ENCODE assay signal across 12 cellular contexts in genomic region chr12:56450241-56450640, GRCh38. TPM values are rescaled to one million over a fixed set of nuclear protein-coding genes. Genes with fewer than 3 reads are reported as not detected.
DNase-seq lines count a peak whose midpoint lies in the region; ATAC-seq, FAIRE-seq and TF ChIP-seq lines count a peak whose summit lies in the region.
"Had no signal": no experiment of that assay in that cellular context is flagged by ENCODE, and none has a peak within 500 bp of the region (broad histone marks: within the 10 kb centered on the region; RNA-seq: fewer than 3 reads in every experiment).

No MANE protein-coding gene starts in this region.

- no peak for ATAC-seq in activated T-cell treated with anti-CD3 and anti-CD28 coated beads, Interleukin-2, amount 50 U/mL, for 4 hours
- ATAC-seq in K562 = no peak
- ATAC-seq in foreskin keratinocyte = no peak

- BruUV-seq in K562 (replicated peaks; lab: Mats Ljungman, UMichigan) = no TSS peak

- H3K36me3 ChIP-seq in K562 (ENCODE audit: control insufficient read depth, insufficient read depth, low read length) (peaks cover 15% of the 10 kb centered on the region), vagina (no peaks in the 10 kb centered on the region)

- TF ChIP-seq RAD21 in K562 (CRISPR knock-in tag; conservative IDR thresholded peaks at IDR 0.05 in 1 of 2, IDR thresholded peaks at IDR 0.05 in 1 of 2) = no peak

- no peaks in the 10 kb centered on the region for H3K9me3 Mint-ChIP-seq in activated T-cell treated with anti-CD3 and anti-CD28 coated beads, Interleukin-2, amount 50 U/mL, for 24 hours
- H3K9me3 Mint-ChIP-seq in activated T-cell treated with anti-CD3 and anti-CD28 coated beads, Interleukin-2, amount 50 U/mL, for 4 hours = no peaks in the 10 kb centered on the region

- H3K4me1 ChIP-seq in K562 (replicated peaks in 1 of 2; ENCODE audit: control insufficient read depth in 2 of 2, insufficient read depth in 2 of 2, low read length in 2 of 2) = peaks cover 14 to 17% of the 10 kb centered on the region in 2 experiments
- peaks cover 5% of the 10 kb centered on the region for H3K4me1 ChIP-seq in foreskin keratinocyte
- H3K4me1 ChIP-seq in vagina = peaks cover 7% of the 10 kb centered on the region

- no peak for DNase-seq in activated T-cell treated with anti-CD3 and anti-CD28 coated beads, Interleukin-2, amount 50 U/mL, for 24 hours
- DNase-seq in activated T-cell treated with anti-CD3 and anti-CD28 coated beads, Interleukin-2, amount 50 U/mL, for 4 hours = no peak
- DNase-seq in NCI-H82 treated with DMSO at 0.1 percent for 48 hours (lab: John Stamatoyannopoulos, UW; ENCODE audit: unreplicated experiment) (peak; percentile 88), K562 (ENCODE audit: extremely low read depth in 1 of 4, low spot score in 3 of 4) (no peak), retina (peak; percentile 13), foreskin keratinocyte (no peak), RCC 7860 (ENCODE audit: low spot score) (no peak), vagina (ENCODE audit: extremely low spot score in 2 of 2) (no peak)
- DNase-seq: AML-193, left cardiac atrium had no signal

- 68% methylated on average over 3 of the region's 3 CpGs for WGBS in K562 (ENCODE audit: insufficient coverage, low coverage, missing lambda C conversion rate)

- TF ChIP-seq EP300 in K562 (IDR thresholded peaks at IDR 0.05; ENCODE audit: low read length) = no peak

- in situ Hi-C loops in K562 (cut with MboI) = no loop called here

- no peak overlapping the region for H3K9ac ChIP-seq in K562 (ENCODE audit: insufficient read depth in 1 of 2, low read depth in 2 of 2, low read length in 2 of 2)

- H3K9me3 ChIP-seq in K562 (replicated peaks; ENCODE audit: control insufficient read depth, insufficient read depth, low read depth, low read length) = no peaks in the 10 kb centered on the region
- no peaks in the 10 kb centered on the region for H3K9me3 ChIP-seq in vagina

- CTCF ChIA-PET in K562 (lab: Yijun Ruan, JAX; ENCODE audit: low intra/inter-chr PET ratio) = no interaction called here

- TF ChIP-seq POLR2A in K562 (conservative IDR thresholded peaks at IDR 0.05) (no peak), vagina (IDR thresholded peaks at IDR 0.05) (no peak)

- peak overlapping the region; percentile 93 for H3K4me3 Mint-ChIP-seq in activated T-cell treated with anti-CD3 and anti-CD28 coated beads, Interleukin-2, amount 50 U/mL, for 24 hours
- H3K4me3 Mint-ChIP-seq in activated T-cell treated with anti-CD3 and anti-CD28 coated beads, Interleukin-2, amount 50 U/mL, for 4 hours = no peak overlapping the region

- peaks cover 30% of the 10 kb centered on the region for H3K79me2 ChIP-seq in K562 (ENCODE audit: control insufficient read depth, insufficient read depth, low read length)

- H3K4me2 ChIP-seq in K562 (ENCODE audit: insufficient read depth, low read length) = no peak overlapping the region

- intact Hi-C loops in K562 (cut with micrococcal nuclease) (no loop called here), vagina (cut with DNase I) (no loop called here)

- no peaks in the 10 kb centered on the region for H3K9me1 ChIP-seq in K562 (ENCODE audit: control insufficient read depth, insufficient read depth, low read length)

- H3K27ac ChIP-seq in K562 (ENCODE audit: extremely low read depth, low read depth, low read length) = no peak overlapping the region
- H3K27ac ChIP-seq in foreskin keratinocyte = no peak overlapping the region
- H3K27ac ChIP-seq in vagina = no peak overlapping the region

- no peaks in the 10 kb centered on the region for H3K27me3 ChIP-seq in K562 (ENCODE audit: control insufficient read depth in 2 of 2, insufficient read depth in 2 of 2, low read length in 2 of 2)
- no peaks in the 10 kb centered on the region for H3K27me3 ChIP-seq in foreskin keratinocyte
- no peaks in the 10 kb centered on the region for H3K27me3 ChIP-seq in vagina

- no peaks in the 10 kb centered on the region for H3K27me3 Mint-ChIP-seq in activated T-cell treated with anti-CD3 and anti-CD28 coated beads, Interleukin-2, amount 50 U/mL, for 24 hours
- no peaks in the 10 kb centered on the region for H3K27me3 Mint-ChIP-seq in activated T-cell treated with anti-CD3 and anti-CD28 coated beads, Interleukin-2, amount 50 U/mL, for 4 hours (ENCODE audit: low read depth)

- peak overlapping the region; percentile 80 for H2AFZ ChIP-seq in K562 (ENCODE audit: low read depth, low read length)

- TF ChIP-seq CTCF in K562 (IDR thresholded peaks at IDR 0.05 in 2 of 3, conservative IDR thresholded peaks at IDR 0.05 in 1 of 3; ENCODE audit: insufficient read depth in 2 of 3, low read depth in 1 of 3, low read length in 3 of 3) (no peak), foreskin keratinocyte (conservative IDR thresholded peaks at IDR 0.05) (no peak), vagina (IDR thresholded peaks at IDR 0.05) (no peak)

- FAIRE-seq in K562 (lab: Jason Lieb, UNC) = no peak
- FAIRE-seq in RCC 7860 (lab: Jason Lieb, UNC) = no peak

- H3K36me3 Mint-ChIP-seq in activated T-cell treated with anti-CD3 and anti-CD28 coated beads, Interleukin-2, amount 50 U/mL, for 24 hours (ENCODE audit: low read depth) = peaks cover 20% of the 10 kb centered on the region
- H3K36me3 Mint-ChIP-seq in activated T-cell treated with anti-CD3 and anti-CD28 coated beads, Interleukin-2, amount 50 U/mL, for 4 hours (ENCODE audit: insufficient read depth) = no peaks in the 10 kb centered on the region

- peaks cover 16% of the 10 kb centered on the region for H3K4me1 Mint-ChIP-seq in activated T-cell treated with anti-CD3 and anti-CD28 coated beads, Interleukin-2, amount 50 U/mL, for 24 hours (ENCODE audit: low read depth)
- peaks cover 12% of the 10 kb centered on the region for H3K4me1 Mint-ChIP-seq in activated T-cell treated with anti-CD3 and anti-CD28 coated beads, Interleukin-2, amount 50 U/mL, for 4 hours (ENCODE audit: low read depth)

- H3K4me3 ChIP-seq in K562 (no peak overlapping the region), vagina (no peak overlapping the region)

- no peaks in the 10 kb centered on the region for H4K20me1 ChIP-seq in K562 (replicated peaks; ENCODE audit: control insufficient read depth, insufficient read depth, low read length)

- peak overlapping the region; percentile 96 for H3K27ac Mint-ChIP-seq in activated T-cell treated with anti-CD3 and anti-CD28 coated beads, Interleukin-2, amount 50 U/mL, for 24 hours

- POLR2A ChIA-PET in K562 (lab: Yijun Ruan, JAX) = interaction anchor here (0.5 to 2.8 kb wide), 7 partner anchors 8 to 91 kb away, joined by 3 to 10 read pairs (median 6); partner anchors contain the start of gene STAT2

RNA-seq across cellular contexts. Expression of gene TIMELESS, which starts 1.0 kb away (rescaled TPM):
- total RNA-seq in activated T-cell treated with anti-CD3 and anti-CD28 coated beads, Interleukin-2, amount 50 U/mL, for 4 hours = 10 to 100 TPM; 35.2 to 45.2 (median 36.6) TPM
- total RNA-seq in K562 (2011; cell fraction: chromatin; rRNA removed; ENCODE audit: low replicate concordance) = 84.2 and 103 TPM in 2 replicates
- 49.9 and 50.4 TPM in 2 replicates for total RNA-seq in K562 (2011; cell fraction: nucleolus; rRNA removed)
- total RNA-seq in K562 (2011; cell fraction: nucleoplasm; rRNA removed) = 49.5 and 53.8 TPM in 2 replicates
- total RNA-seq in K562 (2014; rRNA removed) = 49.8 and 52.2 TPM in 2 replicates
- 27.8 and 29.7 TPM in 2 replicates for total RNA-seq in K562 (2014; rRNA removed; fragmentation: Illumina TruSeq; extraction: Trizol)
- 32.4 and 35.8 TPM in 2 replicates for total RNA-seq in K562 (2015; rRNA removed; fragmentation: Illumina TruSeq; extraction: Trizol)
- 53.5 and 59.2 TPM in 2 replicates for total RNA-seq in K562 (2021)
- 14.9 and 16.7 TPM in 2 replicates for polyA plus RNA-seq in K562 (2011; rRNA removed)
- 7.0 and 12.4 TPM in 2 replicates for polyA plus RNA-seq in K562 (2011; cell fraction: cytosol; rRNA removed)
- polyA plus RNA-seq in K562 (2011; cell fraction: nucleus; rRNA removed) = 94.4 and 103 TPM in 2 replicates
- polyA plus RNA-seq in K562 (2012) = 44.2 and 47.0 TPM in 2 replicates
- 54.4 and 58.1 TPM in 2 replicates for polyA plus RNA-seq in K562 (2014; fragmentation: Illumina TruSeq; extraction: Trizol)
- polyA plus RNA-seq in K562 (2014; fragmentation: Nextera tagmentation; extraction: Ambion mirVana) = 10 to 100 TPM; 11.9 to 17.8 TPM
- 43.5 and 49.1 TPM in 2 replicates for polyA plus RNA-seq in K562 (2014; rRNA removed)
- 10.8 and 15.5 TPM in 2 replicates for polyA minus RNA-seq in K562 (2011; rRNA and poly(A)+ RNA removed)
- polyA minus RNA-seq in K562 (2011; cell fraction: cytosol; rRNA and poly(A)+ RNA removed) = 16.9 and 17.3 TPM in 2 replicates
- 13.3 and 23.4 TPM in 2 replicates for polyA minus RNA-seq in K562 (2011; cell fraction: nucleus; rRNA and poly(A)+ RNA removed)
- 21.2 and 27.2 TPM in 2 replicates for total RNA-seq in foreskin keratinocyte
- polyA plus RNA-seq in foreskin keratinocyte = 18.2 and 22.4 TPM in 2 replicates
- total RNA-seq in vagina = 6.1 TPM

RNA-seq across cellular contexts. Expression of gene MIP, which starts 4.2 kb away (rescaled TPM):
- total RNA-seq in activated T-cell treated with anti-CD3 and anti-CD28 coated beads, Interleukin-2, amount 50 U/mL, for 4 hours = under 1 TPM in 1 of 3 donors, not detected in 2; 0.08 TPM
- total RNA-seq in K562 (2011; cell fraction: chromatin; rRNA removed; ENCODE audit: low replicate concordance) = not detected in 2 replicates
- total RNA-seq in K562 (2011; cell fraction: nucleolus; rRNA removed) = not detected in 2 replicates
- total RNA-seq in K562 (2011; cell fraction: nucleoplasm; rRNA removed) = not detected in 2 replicates
- total RNA-seq in K562 (2014; rRNA removed) (0.36 TPM in 1 of 2 replicates, not detected in the other), K562 (2014; rRNA removed; fragmentation: Illumina TruSeq; extraction: Trizol) (not detected in 2 replicates), K562 (2015; rRNA removed; fragmentation: Illumina TruSeq; extraction: Trizol) (0.08 TPM in 1 of 2 replicates, not detected in the other), K562 (2021) (0.29 TPM in 1 of 2 replicates, not detected in the other), foreskin keratinocyte (not detected in 2 replicates), vagina (not detected)
- polyA plus RNA-seq in K562 (2011; rRNA removed) (0.08 TPM in 1 of 2 replicates, not detected in the other), K562 (2014; fragmentation: Illumina TruSeq; extraction: Trizol) (0.09 TPM in 1 of 2 replicates, not detected in the other), K562 (2014; fragmentation: Nextera tagmentation; extraction: Ambion mirVana) (under 1 TPM; 0.14 to 0.24 TPM), K562 (2014; rRNA removed) (not detected in 2 replicates), foreskin keratinocyte (not detected in 2 replicates)
- polyA plus RNA-seq in K562 (2011; cell fraction: cytosol; rRNA removed) = not detected in 2 replicates
- not detected in 2 replicates for polyA plus RNA-seq in K562 (2011; cell fraction: nucleus; rRNA removed)
- 0.14 TPM in 1 of 2 replicates, not detected in the other for polyA plus RNA-seq in K562 (2012)
- not detected in 2 replicates for polyA minus RNA-seq in K562 (2011; rRNA and poly(A)+ RNA removed)
- polyA minus RNA-seq in K562 (2011; cell fraction: cytosol; rRNA and poly(A)+ RNA removed) = not detected in 2 replicates
- not detected in 2 replicates for polyA minus RNA-seq in K562 (2011; cell fraction: nucleus; rRNA and poly(A)+ RNA removed)
- total RNA-seq: NCI-H460, subcutaneous adipose tissue had no signal

RNA-seq across cellular contexts. Expression of gene SPRYD4, which starts 18.1 kb away (rescaled TPM):
- 1 to 10 TPM; 4.0 to 4.8 (median 4.1) TPM for total RNA-seq in activated T-cell treated with anti-CD3 and anti-CD28 coated beads, Interleukin-2, amount 50 U/mL, for 4 hours
- total RNA-seq in K562 (2011; cell fraction: chromatin; rRNA removed; ENCODE audit: low replicate concordance) = 8.5 and 14.2 TPM in 2 replicates
- 9.7 and 11.7 TPM in 2 replicates for total RNA-seq in K562 (2011; cell fraction: nucleolus; rRNA removed)
- 13.3 and 18.9 TPM in 2 replicates for total RNA-seq in K562 (2011; cell fraction: nucleoplasm; rRNA removed)
- total RNA-seq in K562 (2014; rRNA removed) (1.8 and 2.4 TPM in 2 replicates), K562 (2014; rRNA removed; fragmentation: Illumina TruSeq; extraction: Trizol) (2.5 and 2.7 TPM in 2 replicates), K562 (2015; rRNA removed; fragmentation: Illumina TruSeq; extraction: Trizol) (2.3 and 2.6 TPM in 2 replicates), K562 (2021) (2.6 and 2.8 TPM in 2 replicates), foreskin keratinocyte (1.5 and 1.6 TPM in 2 replicates), vagina (1.7 TPM)
- polyA plus RNA-seq in K562 (2011; rRNA removed) (3.3 and 3.9 TPM in 2 replicates), K562 (2014; fragmentation: Illumina TruSeq; extraction: Trizol) (2.9 and 3.1 TPM in 2 replicates), K562 (2014; fragmentation: Nextera tagmentation; extraction: Ambion mirVana) (1 to 10 TPM; 3.8 to 4.7 TPM), K562 (2014; rRNA removed) (2.6 and 2.7 TPM in 2 replicates), foreskin keratinocyte (1.3 and 1.4 TPM in 2 replicates)
- polyA plus RNA-seq in K562 (2011; cell fraction: cytosol; rRNA removed) = 3.5 and 3.6 TPM in 2 replicates
- 5.2 and 5.3 TPM in 2 replicates for polyA plus RNA-seq in K562 (2011; cell fraction: nucleus; rRNA removed)
- 2.2 and 2.3 TPM in 2 replicates for polyA plus RNA-seq in K562 (2012)
- polyA minus RNA-seq in K562 (2011; rRNA and poly(A)+ RNA removed) = 4.8 and 5.0 TPM in 2 replicates
- polyA minus RNA-seq in K562 (2011; cell fraction: cytosol; rRNA and poly(A)+ RNA removed) = 0.64 and 1.0 TPM in 2 replicates
- polyA minus RNA-seq in K562 (2011; cell fraction: nucleus; rRNA and poly(A)+ RNA removed) = 4.2 and 6.4 TPM in 2 replicates

RNA-seq across cellular contexts. Expression of gene GLS2, which starts 37.7 kb away (rescaled TPM):
- 1 to 10 TPM; 1.7 to 4.2 (median 2.2) TPM for total RNA-seq in activated T-cell treated with anti-CD3 and anti-CD28 coated beads, Interleukin-2, amount 50 U/mL, for 4 hours
- total RNA-seq in K562 (2011; cell fraction: chromatin; rRNA removed; ENCODE audit: low replicate concordance) = not detected in 2 replicates
- total RNA-seq in K562 (2011; cell fraction: nucleolus; rRNA removed) = not detected in 2 replicates
- not detected in 2 replicates for total RNA-seq in K562 (2011; cell fraction: nucleoplasm; rRNA removed)
- total RNA-seq in K562 (2014; rRNA removed) (0.29 TPM in 1 of 2 replicates, not detected in the other), K562 (2014; rRNA removed; fragmentation: Illumina TruSeq; extraction: Trizol) (not detected in 2 replicates), K562 (2015; rRNA removed; fragmentation: Illumina TruSeq; extraction: Trizol) (not detected in 2 replicates), K562 (2021) (not detected in 2 replicates), foreskin keratinocyte (0.53 and 0.65 TPM in 2 replicates), vagina (5.2 TPM)
- polyA plus RNA-seq in K562 (2011; rRNA removed) (0.09 and 0.11 TPM in 2 replicates), K562 (2014; fragmentation: Illumina TruSeq; extraction: Trizol) (not detected in 2 replicates), K562 (2014; fragmentation: Nextera tagmentation; extraction: Ambion mirVana) (not detected), K562 (2014; rRNA removed) (not detected in 2 replicates), foreskin keratinocyte (0.55 and 0.71 TPM in 2 replicates)
- 0.04 and 0.12 TPM in 2 replicates for polyA plus RNA-seq in K562 (2011; cell fraction: cytosol; rRNA removed)
- polyA plus RNA-seq in K562 (2011; cell fraction: nucleus; rRNA removed) = 0.11 and 0.39 TPM in 2 replicates
- not detected in 2 replicates for polyA plus RNA-seq in K562 (2012)
- polyA minus RNA-seq in K562 (2011; rRNA and poly(A)+ RNA removed) = 0.21 TPM in 1 of 2 replicates, not detected in the other
- polyA minus RNA-seq in K562 (2011; cell fraction: cytosol; rRNA and poly(A)+ RNA removed) = not detected in 2 replicates
- not detected in 2 replicates for polyA minus RNA-seq in K562 (2011; cell fraction: nucleus; rRNA and poly(A)+ RNA removed)
- total RNA-seq: NCI-H460 had no signal

Comparison
In these comparisons a context has a peak if more than half of its experiments do, and no peak if none do; other contexts are left out.
1. DNase-seq: peak in NCI-H82 treated with DMSO at 0.1 percent for 48 hours (single experiment) and retina (single experiment); none in activated T-cell treated with anti-CD3 and anti-CD28 coated beads, Interleukin-2, amount 50 U/mL, for 24 hours (single experiment), activated T-cell treated with anti-CD3 and anti-CD28 coated beads, Interleukin-2, amount 50 U/mL, for 4 hours (single experiment), K562 (0 of 4), foreskin keratinocyte (0 of 2), RCC 7860 (single experiment) and vagina (0 of 2).